1 cellular context compared by ENCODE assay signal in genomic region chr6:130381459-130382380, GRCh38.
TF ChIP-seq lines count a peak whose summit lies in the region.

No MANE protein-coding gene starts in this region.

TF ChIP-seq in GM12878, 131 proteins besides CTCF, POLR2A, EP300 and RAD21 (continued from another document):
- TF ChIP-seq PBX3 (IDR thresholded peaks at IDR 0.05; ENCODE audit: insufficient replicate concordance, low read depth, low read length) (peak; percentile 23), SMC3 (IDR thresholded peaks at IDR 0.05; ENCODE audit: borderline replicate concordance, low read length) (no peak; the same call in 1 of the 2 replicates), ZNF592 (IDR thresholded peaks at IDR 0.05) (0 out of 2 replicates have a peak, but pooled peaks have one; percentile 23), RUNX3 (IDR thresholded peaks at IDR 0.05; ENCODE audit: low read length) (peak; percentile 43)
